Comparison of ENCODE assay signal across 8 cellular contexts in genomic region chr9:95494416-95495371, GRCh38. TPM values are rescaled to one million over a fixed set of nuclear protein-coding genes. Genes with fewer than 3 reads are reported as not detected.
A peak's percentile ranks its signal among the peaks of the same experiment; 100 is the strongest.
DNase-seq lines count a peak whose midpoint lies in the region; ATAC-seq, FAIRE-seq and TF ChIP-seq lines count a peak whose summit lies in the region.

No MANE protein-coding gene starts in this region.

- TF ChIP-seq CTCF in epithelial cell of proximal tubule (conservative IDR thresholded peaks at IDR 0.05; ENCODE audit: low read depth, low read length), result no peak

- peak; percentile 92 for DNase-seq in NCI-H2171 treated with DMSO at 0.1 percent for 48 hours (lab: John Stamatoyannopoulos, UW)
- DNase-seq in activated CD4-positive, alpha-beta T cell treated with anti-CD3 and anti-CD28 coated beads, Interleukin-2, amount 50 U/mL, for 48 hours, result peak; percentile 79 to 85
- DNase-seq in epithelial cell of proximal tubule (ENCODE audit: low read depth), result no peak
- DNase-seq in stimulated activated CD4-positive, alpha-beta T cell treated with anti-CD3 and anti-CD28 coated beads, Interleukin-1b, Interleukin-23, amount 100 ng/mL, for 24 hours (ENCODE audit: low read depth in 4 of 4, low spot score in 1 of 4), result peak; percentile 59 to 74 (median 68)
- no peak for DNase-seq in globus pallidus (ENCODE audit: low spot score)
- no peak for DNase-seq in RCC 7860 (ENCODE audit: low spot score)

- peak overlapping the region; percentile 32 for H3K4me3 ChIP-seq in epithelial cell of proximal tubule (ENCODE audit: low read depth, low read length)

- ATAC-seq in GM18870 (IDR thresholded peaks at IDR 0.05; ENCODE audit: unreplicated experiment), result peak; percentile 75
- ATAC-seq in HG02943 (IDR thresholded peaks at IDR 0.05; ENCODE audit: low read depth, unreplicated experiment), result peak; percentile 94

- FAIRE-seq in RCC 7860 (lab: Jason Lieb, UNC), result no peak

RNA-seq across cellular contexts. Expression of gene PTCH1, which starts 22.1 kb away (rescaled TPM):
- 1.7 and 3.5 TPM in 2 replicates for total RNA-seq in epithelial cell of proximal tubule

Comparison
In these comparisons a context has a peak if more than half of its experiments do, and no peak if none do; other contexts are left out.
1. DNase-seq: peak in NCI-H2171 treated with DMSO at 0.1 percent for 48 hours (single experiment), activated CD4-positive, alpha-beta T cell treated with anti-CD3 and anti-CD28 coated beads, Interleukin-2, amount 50 U/mL, for 48 hours (2 of 2) and stimulated activated CD4-positive, alpha-beta T cell treated with anti-CD3 and anti-CD28 coated beads, Interleukin-1b, Interleukin-23, amount 100 ng/mL, for 24 hours (4 of 4); none in epithelial cell of proximal tubule (single experiment), globus pallidus (single experiment) and RCC 7860 (single experiment).